Comparison of ENCODE assay signal across 1 cellular context in the genomic region with DNA sequence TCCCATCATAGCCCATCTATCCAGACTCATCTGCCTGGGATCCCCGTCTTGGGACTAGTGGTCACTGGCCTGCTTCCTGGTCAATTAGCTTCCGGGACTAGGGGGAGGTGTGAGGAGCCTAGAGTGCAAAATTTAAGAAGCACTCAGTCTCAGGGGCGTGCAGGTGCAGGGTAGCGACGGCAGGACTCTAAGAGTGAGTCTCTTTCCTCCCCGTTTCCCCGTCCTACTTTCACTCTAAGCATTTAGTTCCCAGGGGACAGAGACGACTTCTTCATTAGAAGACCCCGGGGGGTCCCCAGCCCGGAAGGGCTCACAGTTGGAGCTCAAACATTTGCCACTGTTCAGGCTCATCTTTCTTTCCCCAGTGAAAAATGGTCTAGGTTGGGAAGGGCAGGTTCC.
TF ChIP-seq lines count a peak whose summit lies in the region.

No MANE protein-coding gene starts in this region.

TF ChIP-seq in SK-N-SH, 30 proteins besides CTCF, POLR2A, EP300 and RAD21 (continued from another document):
- TF ChIP-seq, protein P1, sequence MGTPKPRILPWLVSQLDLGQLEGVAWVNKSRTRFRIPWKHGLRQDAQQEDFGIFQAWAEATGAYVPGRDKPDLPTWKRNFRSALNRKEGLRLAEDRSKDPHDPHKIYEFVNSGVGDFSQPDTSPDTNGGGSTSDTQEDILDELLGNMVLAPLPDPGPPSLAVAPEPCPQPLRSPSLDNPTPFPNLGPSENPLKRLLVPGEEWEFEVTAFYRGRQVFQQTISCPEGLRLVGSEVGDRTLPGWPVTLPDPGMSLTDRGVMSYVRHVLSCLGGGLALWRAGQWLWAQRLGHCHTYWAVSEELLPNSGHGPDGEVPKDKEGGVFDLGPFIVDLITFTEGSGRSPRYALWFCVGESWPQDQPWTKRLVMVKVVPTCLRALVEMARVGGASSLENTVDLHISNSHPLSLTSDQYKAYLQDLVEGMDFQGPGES (IDR thresholded peaks at IDR 0.05; ENCODE audit: low read depth, low read length): no peak
- TF ChIP-seq RFX5 (IDR thresholded peaks at IDR 0.05; ENCODE audit: low read length): no peak
- no peak for TF ChIP-seq NRF1 (IDR thresholded peaks at IDR 0.05; ENCODE audit: low read depth, low read length)
- no peak for TF ChIP-seq SMC3 (IDR thresholded peaks at IDR 0.05; ENCODE audit: low read depth, low read length)
- TF ChIP-seq RXRA (IDR thresholded peaks at IDR 0.05; ENCODE audit: borderline replicate concordance, low read depth): no peak
- no peak for TF ChIP-seq GATA2 (CRISPR knock-in tag; IDR thresholded peaks at IDR 0.05)
- TF ChIP-seq TCF12 (IDR thresholded peaks at IDR 0.05): no peak
